ENCODE assay signal across 27 cellular contexts in the genomic region with DNA sequence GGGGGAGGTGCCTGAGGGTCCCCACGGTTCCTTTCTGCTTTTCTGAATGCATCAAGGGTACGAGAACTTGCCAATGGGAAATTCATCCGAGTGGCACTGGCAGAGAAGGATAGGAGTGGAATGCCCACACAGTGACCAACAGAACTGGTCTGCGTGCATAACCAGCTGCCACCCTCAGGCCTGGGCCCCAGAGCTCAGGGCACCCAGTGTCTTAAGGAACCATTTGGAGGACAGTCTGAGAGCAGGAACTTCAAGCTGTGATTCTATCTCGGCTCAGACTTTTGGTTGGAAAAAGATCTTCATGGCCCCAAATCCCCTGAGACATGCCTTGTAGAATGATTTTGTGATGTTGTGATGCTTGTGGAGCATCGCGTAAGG.
"Had no signal": no experiment of that assay in that cellular context is flagged by ENCODE, and none has a peak within 500 bp of the region (broad histone marks: within the 10 kb centered on the region; RNA-seq: fewer than 3 reads in every experiment).

No MANE protein-coding gene starts in this region.

- H3K36me3 Mint-ChIP-seq: activated naive CD4-positive, alpha-beta T cell treated with anti-CD3 and anti-CD28 coated beads, Interleukin-2, amount 50 U/mL, for 24 hours; immature natural killer cell had no signal

- H3K4me1 Mint-ChIP-seq: activated naive CD4-positive, alpha-beta T cell treated with anti-CD3 and anti-CD28 coated beads, Interleukin-2, amount 50 U/mL, for 24 hours; activated naive CD8-positive, alpha-beta T cell treated with anti-CD3 and anti-CD28 coated beads, Interleukin-2, amount 50 U/mL, for 24 hours; activated T-helper 17 cell treated with anti-CD3 and anti-CD28 coated beads, Interleukin-2, amount 50 U/mL, for 72 hours; immature natural killer cell had no signal

- ATAC-seq: activated CD8-positive, alpha-beta T cell treated with anti-CD3 and anti-CD28 coated beads for 36 hours; activated naive CD8-positive, alpha-beta T cell treated with anti-CD3 and anti-CD28 coated beads, Interleukin-2, amount 50 U/mL, for 24 hours; activated T-cell treated with anti-CD3 and anti-CD28 coated beads, Interleukin-2, amount 50 U/mL, for 4 hours; activated T-helper 17 cell treated with anti-CD3 and anti-CD28 coated beads, Interleukin-2, amount 50 U/mL, for 72 hours; left lobe of liver; right lobe of liver had no signal

- H3K27ac ChIP-seq: ovary, right lobe of liver, suprapubic skin, tibial artery, WERI-Rb-1 had no signal

- H3K4me3 ChIP-seq: lung, ovary, right lobe of liver, skin epidermis, suprapubic skin, tibial artery had no signal

- H3K27ac Mint-ChIP-seq: activated CD8-positive, alpha-beta T cell treated with anti-CD3 and anti-CD28 coated beads for 36 hours; activated naive CD4-positive, alpha-beta T cell treated with anti-CD3 and anti-CD28 coated beads, Interleukin-2, amount 50 U/mL, for 24 hours; activated naive CD8-positive, alpha-beta T cell treated with anti-CD3 and anti-CD28 coated beads, Interleukin-2, amount 50 U/mL, for 24 hours; activated T-helper 17 cell treated with anti-CD3 and anti-CD28 coated beads, Interleukin-2, amount 50 U/mL, for 72 hours; endodermal cell; immature natural killer cell; T-helper 1 cell treated with Interleukin-12 subunit alpha and Interleukin-12 subunit beta and Interleukin-4 antibody, amounts not matched to agents 30 μg/mL and 1 μg/mL, for 36 hours had no signal

- H3K9me3 Mint-ChIP-seq: activated CD8-positive, alpha-beta T cell treated with anti-CD3 and anti-CD28 coated beads for 36 hours; activated naive CD4-positive, alpha-beta T cell treated with anti-CD3 and anti-CD28 coated beads, Interleukin-2, amount 50 U/mL, for 24 hours; activated naive CD8-positive, alpha-beta T cell treated with anti-CD3 and anti-CD28 coated beads, Interleukin-2, amount 50 U/mL, for 24 hours; activated T-cell treated with anti-CD3 and anti-CD28 coated beads, Interleukin-2, amount 50 U/mL, for 4 hours; activated T-helper 17 cell treated with anti-CD3 and anti-CD28 coated beads, Interleukin-2, amount 50 U/mL, for 72 hours; endodermal cell; nephron; T-helper 1 cell treated with Interleukin-12 subunit alpha and Interleukin-12 subunit beta and Interleukin-4 antibody, amounts not matched to agents 30 μg/mL and 1 μg/mL, for 36 hours had no signal

- H3K4me3 Mint-ChIP-seq: activated CD8-positive, alpha-beta T cell treated with anti-CD3 and anti-CD28 coated beads for 36 hours; activated naive CD4-positive, alpha-beta T cell treated with anti-CD3 and anti-CD28 coated beads, Interleukin-2, amount 50 U/mL, for 24 hours; activated naive CD8-positive, alpha-beta T cell treated with anti-CD3 and anti-CD28 coated beads, Interleukin-2, amount 50 U/mL, for 24 hours; activated T-cell treated with anti-CD3 and anti-CD28 coated beads, Interleukin-2, amount 50 U/mL, for 4 hours; activated T-helper 17 cell treated with anti-CD3 and anti-CD28 coated beads, Interleukin-2, amount 50 U/mL, for 72 hours; endodermal cell; immature natural killer cell; T-helper 1 cell treated with Interleukin-12 subunit alpha and Interleukin-12 subunit beta and Interleukin-4 antibody, amounts not matched to agents 30 μg/mL and 1 μg/mL, for 36 hours had no signal

- H3K9me3 ChIP-seq: ovary, right lobe of liver, suprapubic skin, tibial artery had no signal

- DNase-seq: activated CD4-positive, alpha-beta T cell treated with anti-CD3 and anti-CD28 coated beads for 1 hour; activated CD4-positive, alpha-beta T cell treated with anti-CD3 and anti-CD28 coated beads, Interleukin-2, amount 50 U/mL, for 1 hour; activated CD8-positive, alpha-beta T cell treated with anti-CD3 and anti-CD28 coated beads for 36 hours; activated gamma-delta T cell treated with Interleukin-2 at 50 U/mL for 16 hours; activated naive CD8-positive, alpha-beta T cell treated with anti-CD3 and anti-CD28 coated beads, Interleukin-2, amount 50 U/mL, for 24 hours; activated T-cell treated with anti-CD3 and anti-CD28 coated beads, Interleukin-2, amount 50 U/mL, for 4 hours; amygdala; central memory CD4-positive, alpha-beta T cell; endodermal cell; hypothalamus; immature natural killer cell; kidney glomerular epithelial cell; ovary; stimulated activated naive CD4-positive, alpha-beta T cell; SW 1271; T-helper 9 cell; WERI-Rb-1 had no signal

- H3K36me3 ChIP-seq: ovary, right lobe of liver, suprapubic skin, WERI-Rb-1 had no signal
